In genomic region chr2:105744909-105745853, GRCh38 we compare ENCODE assay signal across 8 cellular contexts. TPM values are rescaled to one million over a fixed set of nuclear protein-coding genes. Genes with fewer than 3 reads are reported as not detected.
DNase-seq lines count a peak whose midpoint lies in the region; ATAC-seq and TF ChIP-seq lines count a peak whose summit lies in the region.

Gene NCK2 (plus strand): TSS chr2:105744912. CDS start chr2:105855064, 110,152 bp downstream.

- intact Hi-C loops in CD14-positive monocyte (cut with micrococcal nuclease), result loop anchor here in 1 of 2 donors (5.0 kb wide), 1 partner anchor 52 kb away; no protein-coding TSS in a partner anchor

- peak within 1 kb of the TSS; percentile 71 for H3K27ac ChIP-seq in SJSA1

- H3K4me1 ChIP-seq in SJSA1 (replicated peaks), result peaks cover 29% of the 10 kb centered on the region

- peak within 1 kb of the TSS; percentile 41 to 88 (median 72) for H3K27ac Mint-ChIP-seq in CD14-positive monocyte
- peak within 1 kb of the TSS; percentile 96 for H3K27ac Mint-ChIP-seq in stimulated activated memory B cell treated with anti-CD40 and anti-IgM and Interleukin-4, amounts not matched to agents 10 μg/mL and 1 μg/mL and 100 μg/mL, for 72 hours

- peaks cover 4 to 7% of the 10 kb centered on the region in 2 donors for H3K36me3 Mint-ChIP-seq in CD14-positive monocyte
- H3K36me3 Mint-ChIP-seq in stimulated activated memory B cell treated with anti-CD40 and anti-IgM and Interleukin-4, amounts not matched to agents 10 μg/mL and 1 μg/mL and 100 μg/mL, for 72 hours, result peaks cover 42% of the 10 kb centered on the region

- H3K9me3 ChIP-seq in SJSA1 (replicated peaks), result no peaks in the 10 kb centered on the region

- peaks cover 0 to 3% (median 2%) of the 10 kb centered on the region in 7 donors for H3K9me3 Mint-ChIP-seq in CD14-positive monocyte
- H3K9me3 Mint-ChIP-seq in stimulated activated memory B cell treated with anti-CD40 and anti-IgM and Interleukin-4, amounts not matched to agents 10 μg/mL and 1 μg/mL and 100 μg/mL, for 72 hours, result no peaks in the 10 kb centered on the region

- no peak for TF ChIP-seq CTCF in CD14-positive monocyte (IDR thresholded peaks at IDR 0.05)
- TF ChIP-seq CTCF in kidney epithelial cell (IDR thresholded peaks at IDR 0.05; ENCODE audit: insufficient read depth, low read length, poor library complexity, severe bottlenecking), result no peak

- peaks cover 42% of the 10 kb centered on the region for H3K4me1 Mint-ChIP-seq in CD14-positive monocyte
- H3K4me1 Mint-ChIP-seq in stimulated activated memory B cell treated with anti-CD40 and anti-IgM and Interleukin-4, amounts not matched to agents 10 μg/mL and 1 μg/mL and 100 μg/mL, for 72 hours, result peaks cover 54% of the 10 kb centered on the region

- no peaks in the 10 kb centered on the region for H3K27me3 ChIP-seq in SJSA1 (replicated peaks)
- no peaks in the 10 kb centered on the region for H3K27me3 ChIP-seq in kidney epithelial cell (ENCODE audit: control insufficient read depth, insufficient read depth, low read length)

- peaks cover 27% of the 10 kb centered on the region for H3K36me3 ChIP-seq in SJSA1
- no peaks in the 10 kb centered on the region for H3K36me3 ChIP-seq in kidney epithelial cell (ENCODE audit: control insufficient read depth, insufficient read depth, low read length)

- DNase-seq in CD14-positive monocyte (ENCODE audit: low spot score), result no peak
- peak in 1 of 2 experiments; percentile 50 for DNase-seq in SJSA1 (ENCODE audit: low read depth in 1 of 2, low spot score in 2 of 2)
- DNase-seq in cerebellar cortex (ENCODE audit: low spot score), result peak; percentile 46
- no peak for DNase-seq in kidney epithelial cell (ENCODE audit: low read depth)
- no peak for DNase-seq in NCI-H187 (lab: John Stamatoyannopoulos, UW)

- peaks cover 3 to 5% (median 3%) of the 10 kb centered on the region in 3 donors for H3K27me3 Mint-ChIP-seq in CD14-positive monocyte (ENCODE audit: low read depth in 3 of 3)
- no peaks in the 10 kb centered on the region for H3K27me3 Mint-ChIP-seq in stimulated activated memory B cell treated with anti-CD40 and anti-IgM and Interleukin-4, amounts not matched to agents 10 μg/mL and 1 μg/mL and 100 μg/mL, for 72 hours

- peak within 1 kb of the TSS; percentile 98 for H3K4me3 ChIP-seq in SJSA1
- H3K4me3 ChIP-seq in kidney epithelial cell (ENCODE audit: low read depth, low read length), result peak within 1 kb of the TSS; percentile 68

- ATAC-seq in GM18868 (IDR thresholded peaks at IDR 0.05; ENCODE audit: unreplicated experiment) (peak; percentile 15), HG03064 (IDR thresholded peaks at IDR 0.05; ENCODE audit: low read depth, unreplicated experiment) (peak; percentile 13)
- ATAC-seq in stimulated activated memory B cell treated with anti-CD40 and anti-IgM and Interleukin-4, amounts not matched to agents 10 μg/mL and 1 μg/mL and 100 μg/mL, for 72 hours, result peak; percentile 54

- H3K4me3 Mint-ChIP-seq in CD14-positive monocyte, result peak within 1 kb of the TSS; percentile 90 to 96
- peak within 1 kb of the TSS; percentile 92 for H3K4me3 Mint-ChIP-seq in stimulated activated memory B cell treated with anti-CD40 and anti-IgM and Interleukin-4, amounts not matched to agents 10 μg/mL and 1 μg/mL and 100 μg/mL, for 72 hours

RNA-seq across cellular contexts. Expression of gene NCK2, which starts in this region (rescaled TPM):
- polyA plus RNA-seq in CD14-positive monocyte, result 1 to 10 TPM; 2.5 to 7.6 TPM
- 30.8 and 47.1 TPM in 2 replicates for total RNA-seq in SJSA1 (2014; rRNA removed; shearing (Covaris generic))
- total RNA-seq in kidney epithelial cell, result 82.9 and 83.7 TPM in 2 replicates
